ENCODE assay signal across 8 cellular contexts in genomic region chr9:122159925-122160246, GRCh38. TPM values are rescaled to one million over a fixed set of nuclear protein-coding genes. Genes with fewer than 3 reads are reported as not detected.
DNase-seq lines count a peak whose midpoint lies in the region; ATAC-seq and TF ChIP-seq lines count a peak whose summit lies in the region.

No MANE protein-coding gene starts in this region.

- peaks cover 6% of the 10 kb centered on the region for H3K9me3 Mint-ChIP-seq in activated T-cell treated with anti-CD3 and anti-CD28 coated beads, Interleukin-2, amount 50 U/mL, for 24 hours
- H3K9me3 Mint-ChIP-seq in activated naive CD8-positive, alpha-beta T cell treated with anti-CD3 and anti-CD28 coated beads, Interleukin-2, amount 10 ng/mL, durations not matched to agents 7 days and 5 days: peaks cover 5% of the 10 kb centered on the region

- H3K4me1 Mint-ChIP-seq in activated T-cell treated with anti-CD3 and anti-CD28 coated beads, Interleukin-2, amount 50 U/mL, for 24 hours (ENCODE audit: low read depth): peaks cover 35% of the 10 kb centered on the region
- H3K4me1 Mint-ChIP-seq in activated naive CD8-positive, alpha-beta T cell treated with anti-CD3 and anti-CD28 coated beads, Interleukin-2, amount 10 ng/mL, durations not matched to agents 7 days and 5 days: peaks cover 24% of the 10 kb centered on the region

- no peak for TF ChIP-seq CTCF in right lobe of liver (IDR thresholded peaks at IDR 0.05)
- no peak for TF ChIP-seq CTCF in tibial nerve (IDR thresholded peaks at IDR 0.05)

- 24% methylated on average over 6 of the region's 6 CpGs for WGBS in right lobe of liver (ENCODE audit: insufficient coverage, low coverage, low lambda C conversion rate, missing lambda C conversion rate)
- 25 to 26% methylated on average over 6 of the region's 6 CpGs for WGBS in tibial nerve, 2 donors

- DNase-seq in activated T-cell treated with anti-CD3 and anti-CD28 coated beads, Interleukin-2, amount 50 U/mL, for 24 hours: no peak
- DNase-seq in activated T-cell treated with anti-CD3 and anti-CD28 coated beads, Interleukin-2, amount 50 U/mL, for 48 hours: no peak
- DNase-seq in activated naive CD8-positive, alpha-beta T cell treated with anti-CD3 and anti-CD28 coated beads, Interleukin-2, amount 10 ng/mL, durations not matched to agents 7 days and 5 days: no peak
- DNase-seq in right lobe of liver (no peak), tibial nerve (ENCODE audit: low spot score in 2 of 2) (no peak), KBM-7 (no peak)

- ATAC-seq in activated naive CD8-positive, alpha-beta T cell treated with anti-CD3 and anti-CD28 coated beads, Interleukin-2, amount 10 ng/mL, durations not matched to agents 7 days and 5 days (ENCODE audit: low read depth): no peak
- ATAC-seq in right lobe of liver (no peak), HG02610 (IDR thresholded peaks at IDR 0.05; ENCODE audit: unreplicated experiment) (no peak), GM21786 (IDR thresholded peaks at IDR 0.05; ENCODE audit: unreplicated experiment) (no peak)

- H3K36me3 ChIP-seq in right lobe of liver (no peaks in the 10 kb centered on the region), tibial nerve (no peaks in the 10 kb centered on the region)

- peaks cover 14% of the 10 kb centered on the region for H3K36me3 Mint-ChIP-seq in activated T-cell treated with anti-CD3 and anti-CD28 coated beads, Interleukin-2, amount 50 U/mL, for 24 hours (ENCODE audit: low read depth)
- H3K36me3 Mint-ChIP-seq in activated naive CD8-positive, alpha-beta T cell treated with anti-CD3 and anti-CD28 coated beads, Interleukin-2, amount 10 ng/mL, durations not matched to agents 7 days and 5 days: peaks cover 3% of the 10 kb centered on the region

- intact Hi-C loops in right lobe of liver (cut with DNase I): no loop called here

- H3K27ac ChIP-seq in right lobe of liver (no peak overlapping the region), tibial nerve (peak overlapping the region in 1 of 4 donors; percentile 92)

- H3K4me1 ChIP-seq in right lobe of liver (peaks cover 0 to 14% (median 0%) of the 10 kb centered on the region in 4 donors), tibial nerve (peaks cover 0 to 42% (median 10%) of the 10 kb centered on the region in 4 donors)

- H3K4me3 Mint-ChIP-seq in activated T-cell treated with anti-CD3 and anti-CD28 coated beads, Interleukin-2, amount 50 U/mL, for 24 hours: peak overlapping the region; percentile 98
- peak overlapping the region; percentile 95 for H3K4me3 Mint-ChIP-seq in activated naive CD8-positive, alpha-beta T cell treated with anti-CD3 and anti-CD28 coated beads, Interleukin-2, amount 10 ng/mL, durations not matched to agents 7 days and 5 days

- no peaks in the 10 kb centered on the region for H3K9me3 ChIP-seq in right lobe of liver
- peaks cover 0 to 7% (median 0%) of the 10 kb centered on the region in 4 donors for H3K9me3 ChIP-seq in tibial nerve

- peak overlapping the region; percentile 98 for H3K27ac Mint-ChIP-seq in activated T-cell treated with anti-CD3 and anti-CD28 coated beads, Interleukin-2, amount 50 U/mL, for 24 hours
- H3K27ac Mint-ChIP-seq in activated naive CD8-positive, alpha-beta T cell treated with anti-CD3 and anti-CD28 coated beads, Interleukin-2, amount 10 ng/mL, durations not matched to agents 7 days and 5 days: peak overlapping the region; percentile 95

- TF ChIP-seq EP300 in tibial nerve (IDR thresholded peaks at IDR 0.05): no peak

- POLR2A ChIA-PET in activated naive CD8-positive, alpha-beta T cell treated with anti-CD3 and anti-CD28 coated beads, Interleukin-2, amount 10 ng/mL, durations not matched to agents 7 days and 5 days (lab: Charles Lee): interaction anchor here (0.6 to 1.4 kb wide), 3 partner anchors 11 to 105 kb away, joined by 3 to 6 read pairs (median 4); partner anchors contain the start of genes MRRF and RBM18

- in situ Hi-C loops in KBM-7 (cut with MboI; ENCODE audit: low pct_unique_long_range_greater_than_20kb, low sequenced_read_pairs): no loop called here

- TF ChIP-seq POLR2A in right lobe of liver (IDR thresholded peaks at IDR 0.05) (no peak), tibial nerve (IDR thresholded peaks at IDR 0.05) (no peak)

- peaks cover 17% of the 10 kb centered on the region for H3K27me3 Mint-ChIP-seq in activated T-cell treated with anti-CD3 and anti-CD28 coated beads, Interleukin-2, amount 50 U/mL, for 24 hours
- peaks cover 16% of the 10 kb centered on the region for H3K27me3 Mint-ChIP-seq in activated naive CD8-positive, alpha-beta T cell treated with anti-CD3 and anti-CD28 coated beads, Interleukin-2, amount 10 ng/mL, durations not matched to agents 7 days and 5 days

- H3K27me3 ChIP-seq in right lobe of liver: no peaks in the 10 kb centered on the region
- H3K27me3 ChIP-seq in tibial nerve: peaks cover 0 to 5% of the 10 kb centered on the region in 2 donors

- H3K4me3 ChIP-seq in right lobe of liver: peak overlapping the region; percentile 75 to 99 (median 85)
- peak overlapping the region; percentile 83 to 98 (median 92) for H3K4me3 ChIP-seq in tibial nerve

RNA-seq across cellular contexts. Expression of gene MORN5, which starts 0.2 kb away (rescaled TPM):
- not detected for total RNA-seq in activated naive CD8-positive, alpha-beta T cell treated with anti-CD3 and anti-CD28 coated beads, Interleukin-2, amount 10 ng/mL, durations not matched to agents 7 days and 5 days
- not detected for total RNA-seq in right lobe of liver
- total RNA-seq in tibial nerve: 1 to 10 TPM in 1 of 4 donors, not detected in 3; 1.8 TPM

RNA-seq across cellular contexts. Expression of gene NDUFA8, which starts 0.3 kb away (rescaled TPM):
- total RNA-seq in activated naive CD8-positive, alpha-beta T cell treated with anti-CD3 and anti-CD28 coated beads, Interleukin-2, amount 10 ng/mL, durations not matched to agents 7 days and 5 days: 10 to 100 TPM; 32.5 to 36.7 TPM
- total RNA-seq in right lobe of liver (10 to 100 TPM; 27.3 to 43.9 (median 29.0) TPM), tibial nerve (10 to 100 TPM; 18.0 to 26.0 (median 22.5) TPM)
